1 cellular context compared by ENCODE assay signal in the genomic region with DNA sequence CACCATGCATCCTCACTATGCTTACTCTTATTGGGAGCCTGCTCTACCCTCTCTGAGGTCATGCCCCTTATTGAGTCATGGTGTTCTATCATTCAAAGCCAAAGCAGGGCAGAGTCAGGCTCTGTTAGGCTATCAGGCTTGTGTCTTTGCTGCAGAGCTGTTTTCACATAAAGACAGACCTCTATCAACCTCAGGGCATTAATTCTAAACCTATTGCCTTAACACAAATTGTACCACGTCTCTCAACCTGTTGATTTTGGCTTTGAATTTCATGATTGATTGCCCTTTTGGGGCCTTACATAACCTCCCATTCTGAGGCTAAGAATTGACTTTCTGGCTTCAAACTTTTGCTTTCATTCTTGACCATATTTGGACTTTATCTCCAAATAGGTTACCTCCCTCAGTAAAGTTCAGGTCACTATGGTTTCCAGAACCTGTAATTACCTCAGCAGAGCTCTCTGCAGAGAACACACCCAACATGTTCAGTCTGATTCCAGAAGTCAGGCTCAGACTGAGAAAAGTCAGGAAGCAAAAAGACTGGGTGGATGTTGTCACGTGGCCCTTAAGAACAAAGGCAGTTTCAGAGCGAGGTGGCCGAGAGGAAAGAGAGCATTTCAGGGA.
A peak's percentile ranks its signal among the peaks of the same experiment; 100 is the strongest.
TF ChIP-seq lines count a peak whose summit lies in the region.

No MANE protein-coding gene starts in this region.

TF ChIP-seq in liver, 16 proteins besides CTCF, POLR2A, EP300 and RAD21 (continued from another document):
- peak; percentile 99 for TF ChIP-seq SP1 (IDR thresholded peaks at IDR 0.05)
- peak; percentile 80 for TF ChIP-seq MAX (IDR thresholded peaks at IDR 0.05)
- peak; percentile 97 to 98 for TF ChIP-seq RXRA (IDR thresholded peaks at IDR 0.05)
- peak; percentile 87 to 89 for TF ChIP-seq JUND (IDR thresholded peaks at IDR 0.05)
- TF ChIP-seq HNF4G (IDR thresholded peaks at IDR 0.05): peak; percentile 78
- TF ChIP-seq EGR1 (IDR thresholded peaks at IDR 0.05; ENCODE audit: low read depth in 2 of 2): peak in 1 of 2 donors; percentile 13
- TF ChIP-seq, protein P1, sequence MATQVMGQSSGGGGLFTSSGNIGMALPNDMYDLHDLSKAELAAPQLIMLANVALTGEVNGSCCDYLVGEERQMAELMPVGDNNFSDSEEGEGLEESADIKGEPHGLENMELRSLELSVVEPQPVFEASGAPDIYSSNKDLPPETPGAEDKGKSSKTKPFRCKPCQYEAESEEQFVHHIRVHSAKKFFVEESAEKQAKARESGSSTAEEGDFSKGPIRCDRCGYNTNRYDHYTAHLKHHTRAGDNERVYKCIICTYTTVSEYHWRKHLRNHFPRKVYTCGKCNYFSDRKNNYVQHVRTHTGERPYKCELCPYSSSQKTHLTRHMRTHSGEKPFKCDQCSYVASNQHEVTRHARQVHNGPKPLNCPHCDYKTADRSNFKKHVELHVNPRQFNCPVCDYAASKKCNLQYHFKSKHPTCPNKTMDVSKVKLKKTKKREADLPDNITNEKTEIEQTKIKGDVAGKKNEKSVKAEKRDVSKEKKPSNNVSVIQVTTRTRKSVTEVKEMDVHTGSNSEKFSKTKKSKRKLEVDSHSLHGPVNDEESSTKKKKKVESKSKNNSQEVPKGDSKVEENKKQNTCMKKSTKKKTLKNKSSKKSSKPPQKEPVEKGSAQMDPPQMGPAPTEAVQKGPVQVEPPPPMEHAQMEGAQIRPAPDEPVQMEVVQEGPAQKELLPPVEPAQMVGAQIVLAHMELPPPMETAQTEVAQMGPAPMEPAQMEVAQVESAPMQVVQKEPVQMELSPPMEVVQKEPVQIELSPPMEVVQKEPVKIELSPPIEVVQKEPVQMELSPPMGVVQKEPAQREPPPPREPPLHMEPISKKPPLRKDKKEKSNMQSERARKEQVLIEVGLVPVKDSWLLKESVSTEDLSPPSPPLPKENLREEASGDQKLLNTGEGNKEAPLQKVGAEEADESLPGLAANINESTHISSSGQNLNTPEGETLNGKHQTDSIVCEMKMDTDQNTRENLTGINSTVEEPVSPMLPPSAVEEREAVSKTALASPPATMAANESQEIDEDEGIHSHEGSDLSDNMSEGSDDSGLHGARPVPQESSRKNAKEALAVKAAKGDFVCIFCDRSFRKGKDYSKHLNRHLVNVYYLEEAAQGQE (IDR thresholded peaks at IDR 0.05): peak; percentile 90
- peak; percentile 95 for TF ChIP-seq FOXA2 (IDR thresholded peaks at IDR 0.05)
- peak; percentile 93 for TF ChIP-seq YY1 (IDR thresholded peaks at IDR 0.05)
TF ChIP-seq in liver: peak in this region for 16.
